ENCODE assay signal across 10 cellular contexts in the genomic region with DNA sequence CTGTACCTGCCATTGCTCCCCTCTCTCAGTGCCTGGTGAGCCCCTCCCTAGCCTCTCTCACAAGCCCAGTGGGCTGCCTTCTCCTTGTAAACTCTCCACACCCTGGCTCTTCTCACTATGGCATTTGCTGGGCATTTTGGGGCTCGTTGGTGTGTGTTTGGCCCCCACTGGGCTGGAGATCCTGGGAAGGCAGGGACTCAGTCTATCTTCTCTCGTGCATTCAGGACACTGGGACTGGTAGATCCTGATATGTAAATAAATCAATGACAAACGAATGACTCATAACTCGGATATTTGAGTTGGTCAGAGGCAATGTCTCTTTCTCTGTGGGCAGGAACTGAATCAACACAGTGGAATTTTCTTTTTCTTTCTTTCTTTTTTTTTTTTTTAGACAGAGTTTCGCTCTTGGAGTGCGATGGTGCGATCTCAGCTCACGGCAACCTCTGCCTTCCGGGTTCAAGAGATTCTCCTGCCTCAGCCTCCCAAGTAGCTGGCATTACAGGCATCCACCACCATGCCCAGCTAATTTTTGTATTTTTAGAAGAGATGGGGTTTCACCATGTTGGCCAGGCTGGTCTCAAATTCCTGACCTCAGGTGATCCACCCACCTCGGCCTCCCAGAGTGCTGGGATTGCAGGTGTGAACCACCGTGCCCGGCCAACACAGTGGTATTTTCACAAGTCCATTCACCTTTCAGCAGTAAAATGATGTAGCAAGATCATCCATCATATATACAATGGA.
A peak's percentile ranks its signal among the peaks of the same experiment; 100 is the strongest.
DNase-seq lines count a peak whose midpoint lies in the region; ATAC-seq and TF ChIP-seq lines count a peak whose summit lies in the region.
"Had no signal": no experiment of that assay in that cellular context is flagged by ENCODE, and none has a peak within 500 bp of the region (broad histone marks: within the 10 kb centered on the region; RNA-seq: fewer than 3 reads in every experiment).

No MANE protein-coding gene starts in this region.

- H3K27ac Mint-ChIP-seq in activated T-helper 17 cell treated with anti-CD3 and anti-CD28 coated beads, Interleukin-2, amount 50 U/mL, for 72 hours: no peak overlapping the region
- no peak overlapping the region for H3K27ac Mint-ChIP-seq in stimulated activated effector memory CD8-positive, alpha-beta T cell treated with anti-CD3 and anti-CD28 coated beads, Interleukin-12 subunit alpha, Interleukin-12 subunit beta, amount 100 ng/mL, for 72 hours
- H3K27ac Mint-ChIP-seq in activated T-helper 2 cell treated with anti-CD3 and anti-CD28 coated beads, Interferon-gamma antibody, Interleukin-2, Interleukin-4, amounts not matched to agents 10 μg/mL and 5 μg/mL and 100 μg/mL, durations not matched to agents 14 hours and 24 hours and 36 hours: no peak overlapping the region

- no peaks in the 10 kb centered on the region for H3K79me2 ChIP-seq in hepatocyte

- H3K27me3 ChIP-seq in hepatocyte: no peaks in the 10 kb centered on the region

- H3K27ac ChIP-seq in hepatocyte: peak overlapping the region; percentile 88

- no peak overlapping the region for H3K4me3 Mint-ChIP-seq in activated T-helper 17 cell treated with anti-CD3 and anti-CD28 coated beads, Interleukin-2, amount 50 U/mL, for 72 hours
- H3K4me3 Mint-ChIP-seq in stimulated activated effector memory CD8-positive, alpha-beta T cell treated with anti-CD3 and anti-CD28 coated beads, Interleukin-12 subunit alpha, Interleukin-12 subunit beta, amount 100 ng/mL, for 72 hours: no peak overlapping the region
- no peak overlapping the region for H3K4me3 Mint-ChIP-seq in activated T-helper 2 cell treated with anti-CD3 and anti-CD28 coated beads, Interferon-gamma antibody, Interleukin-2, Interleukin-4, amounts not matched to agents 10 μg/mL and 5 μg/mL and 100 μg/mL, durations not matched to agents 14 hours and 24 hours and 36 hours (ENCODE audit: low read depth)

- H3K9me3 Mint-ChIP-seq in activated T-helper 17 cell treated with anti-CD3 and anti-CD28 coated beads, Interleukin-2, amount 50 U/mL, for 72 hours: no peaks in the 10 kb centered on the region
- H3K9me3 Mint-ChIP-seq in stimulated activated effector memory CD8-positive, alpha-beta T cell treated with anti-CD3 and anti-CD28 coated beads, Interleukin-12 subunit alpha, Interleukin-12 subunit beta, amount 100 ng/mL, for 72 hours: no peaks in the 10 kb centered on the region
- H3K9me3 Mint-ChIP-seq in activated T-helper 2 cell treated with anti-CD3 and anti-CD28 coated beads, Interferon-gamma antibody, Interleukin-2, Interleukin-4, amounts not matched to agents 10 μg/mL and 5 μg/mL and 100 μg/mL, durations not matched to agents 14 hours and 24 hours and 36 hours: no peaks in the 10 kb centered on the region

- H3K4me2 ChIP-seq in hepatocyte: peak overlapping the region; percentile 64

- intact Hi-C loops in activated T-helper 2 cell treated with anti-CD3 and anti-CD28 coated beads, Interferon-gamma antibody, Interleukin-2, Interleukin-4, amounts not matched to agents 10 μg/mL and 5 μg/mL and 100 μg/mL, durations not matched to agents 14 hours and 24 hours and 36 hours (cut with micrococcal nuclease): loop anchor here (10.0 kb wide), 1 partner anchor 392 kb away; no protein-coding TSS in a partner anchor

- no peaks in the 10 kb centered on the region for H3K36me3 Mint-ChIP-seq in activated T-helper 17 cell treated with anti-CD3 and anti-CD28 coated beads, Interleukin-2, amount 50 U/mL, for 72 hours (ENCODE audit: low read depth)
- H3K36me3 Mint-ChIP-seq in stimulated activated effector memory CD8-positive, alpha-beta T cell treated with anti-CD3 and anti-CD28 coated beads, Interleukin-12 subunit alpha, Interleukin-12 subunit beta, amount 100 ng/mL, for 72 hours: no peaks in the 10 kb centered on the region
- H3K36me3 Mint-ChIP-seq in activated T-helper 2 cell treated with anti-CD3 and anti-CD28 coated beads, Interferon-gamma antibody, Interleukin-2, Interleukin-4, amounts not matched to agents 10 μg/mL and 5 μg/mL and 100 μg/mL, durations not matched to agents 14 hours and 24 hours and 36 hours (ENCODE audit: low read depth): no peaks in the 10 kb centered on the region

- no peaks in the 10 kb centered on the region for H3K9me2 ChIP-seq in hepatocyte (replicated peaks; ENCODE audit: insufficient read depth)

- H3K36me3 ChIP-seq in hepatocyte (replicated peaks; ENCODE audit: insufficient read depth, low read depth): no peaks in the 10 kb centered on the region

- TF ChIP-seq CTCF in HFF-Myc (IDR thresholded peaks at IDR 0.05; ENCODE audit: low read depth, low read length, missing control alignments) (no peak), hepatocyte (IDR thresholded peaks at IDR 0.05; ENCODE audit: poor library complexity) (no peak)

- peak; percentile 84 for ATAC-seq in activated T-helper 17 cell treated with anti-CD3 and anti-CD28 coated beads, Interleukin-2, amount 50 U/mL, for 72 hours (replicated peaks)
- ATAC-seq in stimulated activated effector memory CD8-positive, alpha-beta T cell treated with anti-CD3 and anti-CD28 coated beads, Interleukin-12 subunit alpha, Interleukin-12 subunit beta, amount 100 ng/mL, for 72 hours: peak; percentile 53
- ATAC-seq in stimulated activated naive CD8-positive, alpha-beta T cell treated with anti-CD3 and anti-CD28 coated beads, Interleukin-15, Interleukin-2, amounts not matched to agents 100 U/mL and 50 U/mL, for 24 hours: no peak
- no peak for ATAC-seq in GM18870 (IDR thresholded peaks at IDR 0.05; ENCODE audit: unreplicated experiment)
- no peak for ATAC-seq in HG03025 (IDR thresholded peaks at IDR 0.05; ENCODE audit: low FRiP score, unreplicated experiment)

- DNase-seq in HFF-Myc (ENCODE audit: extremely low read depth, low read depth): peak; percentile 87
- DNase-seq in hepatocyte (ENCODE audit: low spot score): peak; percentile 73
- DNase-seq in stimulated activated effector memory CD8-positive, alpha-beta T cell treated with anti-CD3 and anti-CD28 coated beads, Interleukin-12 subunit alpha, Interleukin-12 subunit beta, amount 100 ng/mL, for 72 hours (ENCODE audit: low spot score in 2 of 2): no peak
- DNase-seq in activated T-helper 2 cell treated with anti-CD3 and anti-CD28 coated beads, Interferon-gamma antibody, Interleukin-2, Interleukin-4, amounts not matched to agents 10 μg/mL and 5 μg/mL and 100 μg/mL, durations not matched to agents 14 hours and 24 hours and 36 hours (ENCODE audit: low spot score): no peak
- DNase-seq in stimulated activated naive CD8-positive, alpha-beta T cell treated with anti-CD3 and anti-CD28 coated beads, Interleukin-15, Interleukin-2, amounts not matched to agents 100 U/mL and 50 U/mL, for 24 hours: no peak
- DNase-seq: activated CD8-positive, alpha-beta memory T cell treated with anti-CD3 and anti-CD28 coated beads, Interleukin-2, amount 50 U/mL, for 48 hours; NCI-H82 had no signal

- H3K4me1 ChIP-seq in hepatocyte (ENCODE audit: insufficient read depth): no peaks in the 10 kb centered on the region

- 66% methylated on average over 12 of the region's 12 CpGs for WGBS in hepatocyte (ENCODE audit: low lambda C conversion rate, missing lambda C conversion rate)

- H3K27me3 Mint-ChIP-seq in activated T-helper 17 cell treated with anti-CD3 and anti-CD28 coated beads, Interleukin-2, amount 50 U/mL, for 72 hours: peaks cover 20% of the 10 kb centered on the region
- peaks cover 21% of the 10 kb centered on the region for H3K27me3 Mint-ChIP-seq in activated T-helper 2 cell treated with anti-CD3 and anti-CD28 coated beads, Interferon-gamma antibody, Interleukin-2, Interleukin-4, amounts not matched to agents 10 μg/mL and 5 μg/mL and 100 μg/mL, durations not matched to agents 14 hours and 24 hours and 36 hours (ENCODE audit: low read depth)

- H3K4me3 ChIP-seq in HFF-Myc (replicated peaks; ENCODE audit: low read depth, low read length) (no peak overlapping the region), hepatocyte (no peak overlapping the region)

- no peak overlapping the region for H2AFZ ChIP-seq in hepatocyte

- H3K9me3 ChIP-seq in hepatocyte (ENCODE audit: low read depth): no peaks in the 10 kb centered on the region

- H3K4me1 Mint-ChIP-seq in activated T-helper 17 cell treated with anti-CD3 and anti-CD28 coated beads, Interleukin-2, amount 50 U/mL, for 72 hours: no peaks in the 10 kb centered on the region
- peaks cover 6% of the 10 kb centered on the region for H3K4me1 Mint-ChIP-seq in stimulated activated effector memory CD8-positive, alpha-beta T cell treated with anti-CD3 and anti-CD28 coated beads, Interleukin-12 subunit alpha, Interleukin-12 subunit beta, amount 100 ng/mL, for 72 hours
- peaks cover 3% of the 10 kb centered on the region for H3K4me1 Mint-ChIP-seq in activated T-helper 2 cell treated with anti-CD3 and anti-CD28 coated beads, Interferon-gamma antibody, Interleukin-2, Interleukin-4, amounts not matched to agents 10 μg/mL and 5 μg/mL and 100 μg/mL, durations not matched to agents 14 hours and 24 hours and 36 hours (ENCODE audit: low read depth)

- no peaks in the 10 kb centered on the region for H4K20me1 ChIP-seq in hepatocyte (ENCODE audit: insufficient read depth, poor library complexity, severe bottlenecking)

Comparison
In these comparisons a context has a peak if more than half of its experiments do, and no peak if none do; other contexts are left out.
1. DNase-seq: peak in HFF-Myc (single experiment) and hepatocyte (single experiment); none in stimulated activated effector memory CD8-positive, alpha-beta T cell treated with anti-CD3 and anti-CD28 coated beads, Interleukin-12 subunit alpha, Interleukin-12 subunit beta, amount 100 ng/mL, for 72 hours (0 of 2), activated T-helper 2 cell treated with anti-CD3 and anti-CD28 coated beads, Interferon-gamma antibody, Interleukin-2, Interleukin-4, amounts not matched to agents 10 μg/mL and 5 μg/mL and 100 μg/mL, durations not matched to agents 14 hours and 24 hours and 36 hours (single experiment) and stimulated activated naive CD8-positive, alpha-beta T cell treated with anti-CD3 and anti-CD28 coated beads, Interleukin-15, Interleukin-2, amounts not matched to agents 100 U/mL and 50 U/mL, for 24 hours (single experiment).
2. ATAC-seq: peak in activated T-helper 17 cell treated with anti-CD3 and anti-CD28 coated beads, Interleukin-2, amount 50 U/mL, for 72 hours (single experiment) and stimulated activated effector memory CD8-positive, alpha-beta T cell treated with anti-CD3 and anti-CD28 coated beads, Interleukin-12 subunit alpha, Interleukin-12 subunit beta, amount 100 ng/mL, for 72 hours (single experiment); none in stimulated activated naive CD8-positive, alpha-beta T cell treated with anti-CD3 and anti-CD28 coated beads, Interleukin-15, Interleukin-2, amounts not matched to agents 100 U/mL and 50 U/mL, for 24 hours (single experiment), GM18870 (single experiment) and HG03025 (single experiment).